ENCODE assay signal across 9 cellular contexts in the genomic region with DNA sequence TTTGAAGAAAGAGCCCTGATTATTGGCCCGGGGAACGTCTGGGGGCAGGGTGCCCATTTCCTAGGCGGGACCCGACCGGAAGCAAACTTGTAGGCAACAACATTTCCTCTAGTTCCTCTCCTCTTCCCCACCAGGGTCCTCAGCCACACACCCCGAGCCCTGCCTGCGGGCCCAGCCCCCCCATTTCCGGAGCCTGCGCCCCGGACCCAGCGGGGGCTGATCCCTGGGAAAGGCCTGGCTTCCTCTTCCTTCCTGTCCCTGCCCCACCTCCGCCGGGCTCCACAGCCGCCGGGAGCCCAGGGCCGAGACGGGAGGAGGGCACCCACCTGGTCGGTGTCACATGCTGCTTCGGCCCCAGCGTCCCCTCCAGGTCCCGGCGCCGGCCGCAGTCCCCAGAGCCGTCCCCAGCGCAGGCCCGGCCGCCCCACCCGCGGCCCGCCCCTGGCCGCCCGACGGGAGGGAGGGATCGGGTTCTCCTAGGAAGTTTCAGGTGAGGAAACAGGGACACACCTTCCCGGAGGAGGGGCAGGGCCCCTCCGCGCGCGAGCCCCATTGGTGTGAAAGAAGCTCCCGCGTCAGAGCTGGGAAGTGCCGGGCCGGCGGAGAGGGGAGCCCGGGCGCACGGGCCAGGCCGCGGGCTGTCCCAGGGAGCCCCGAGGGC. TPM values are rescaled to one million over a fixed set of nuclear protein-coding genes. Genes with fewer than 3 reads are reported as not detected.
DNase-seq lines count a peak whose midpoint lies in the region; ATAC-seq and TF ChIP-seq lines count a peak whose summit lies in the region.
"Not testable (repeated sequence)": the region's sequence is repeated elsewhere in the genome, so short reads cannot be mapped to it uniquely, and the experiment has no call there.
"Had no signal": no experiment of that assay in that cellular context is flagged by ENCODE, and none has a peak within 500 bp of the region (broad histone marks: within the 10 kb centered on the region; RNA-seq: fewer than 3 reads in every experiment).

ARHGEF35 (minus strand) TSS at position 622 of the 661 bp plus-strand sequence. CDS start 7,450 bp downstream, outside the sequence.

- H3K4me3 ChIP-seq in suprapubic skin = peak within 1 kb of the TSS; percentile 42

- H3K27ac ChIP-seq in suprapubic skin = not testable (repeated sequence)

- ATAC-seq in GM18520 (IDR thresholded peaks at IDR 0.05; ENCODE audit: unreplicated experiment) (peak; percentile 63), GM21447 (IDR thresholded peaks at IDR 0.05; ENCODE audit: unreplicated experiment) (peak; percentile 61), HG02938 (IDR thresholded peaks at IDR 0.05; ENCODE audit: unreplicated experiment) (peak; percentile 69), HG03521 (IDR thresholded peaks at IDR 0.05; ENCODE audit: unreplicated experiment) (peak; percentile 68)
- peak; percentile 76 for ATAC-seq in activated CD8-positive, alpha-beta memory T cell treated with anti-CD3 and anti-CD28 coated beads, Interleukin-2, amount 10 ng/mL, durations not matched to agents 7 days and 5 days

- H3K36me3 Mint-ChIP-seq in activated CD8-positive, alpha-beta memory T cell treated with anti-CD3 and anti-CD28 coated beads, Interleukin-2, amount 10 ng/mL, durations not matched to agents 7 days and 5 days; endothelial cell (ENCODE audit: low read depth, unreplicated experiment); mesothelial cell of epicardium: not testable (repeated sequence)

- not testable (repeated sequence) for H3K9me3 Mint-ChIP-seq in activated CD8-positive, alpha-beta memory T cell treated with anti-CD3 and anti-CD28 coated beads, Interleukin-2, amount 10 ng/mL, durations not matched to agents 7 days and 5 days (ENCODE audit: low read depth); endothelial cell (ENCODE audit: unreplicated experiment); mesothelial cell of epicardium

- not testable (repeated sequence) for H3K4me1 ChIP-seq in suprapubic skin

- DNase-seq in activated CD8-positive, alpha-beta memory T cell treated with anti-CD3 and anti-CD28 coated beads, Interleukin-2, amount 10 ng/mL, durations not matched to agents 7 days and 5 days; suprapubic skin (ENCODE audit: low spot score in 2 of 2): not testable (repeated sequence)
- DNase-seq in endothelial cell (ENCODE audit: low spot score) (peak; percentile 41), mesothelial cell of epicardium (ENCODE audit: low spot score in 2 of 2, unreplicated experiment in 2 of 2) (peak in 1 of 2 experiments; percentile 48)

- H3K27ac Mint-ChIP-seq in activated CD8-positive, alpha-beta memory T cell treated with anti-CD3 and anti-CD28 coated beads, Interleukin-2, amount 10 ng/mL, durations not matched to agents 7 days and 5 days; endothelial cell (ENCODE audit: unreplicated experiment): not testable (repeated sequence)
- H3K27ac Mint-ChIP-seq in mesothelial cell of epicardium = peak within 1 kb of the TSS; percentile 82

- H3K4me3 Mint-ChIP-seq in activated CD8-positive, alpha-beta memory T cell treated with anti-CD3 and anti-CD28 coated beads, Interleukin-2, amount 10 ng/mL, durations not matched to agents 7 days and 5 days = not testable (repeated sequence)
- peak within 1 kb of the TSS; percentile 89 for H3K4me3 Mint-ChIP-seq in endothelial cell (ENCODE audit: unreplicated experiment)
- peak within 1 kb of the TSS; percentile 66 for H3K4me3 Mint-ChIP-seq in mesothelial cell of epicardium

- WGBS in suprapubic skin = no CpG with 5 or more reads among the region's 51 CpGs

- TF ChIP-seq CTCF in endothelial cell (IDR thresholded peaks at IDR 0.05; ENCODE audit: unreplicated experiment); mesothelial cell of epicardium (IDR thresholded peaks at IDR 0.05; ENCODE audit: unreplicated experiment); suprapubic skin (IDR thresholded peaks at IDR 0.05): not testable (repeated sequence)

- not testable (repeated sequence) for H3K27me3 ChIP-seq in suprapubic skin

- not testable (repeated sequence) for H3K27me3 Mint-ChIP-seq in activated CD8-positive, alpha-beta memory T cell treated with anti-CD3 and anti-CD28 coated beads, Interleukin-2, amount 10 ng/mL, durations not matched to agents 7 days and 5 days; endothelial cell (ENCODE audit: unreplicated experiment); mesothelial cell of epicardium (ENCODE audit: low read depth)

- not testable (repeated sequence) for TF ChIP-seq POLR2A in suprapubic skin (IDR thresholded peaks at IDR 0.05)

- TF ChIP-seq EP300 in suprapubic skin (IDR thresholded peaks at IDR 0.05) = not testable (repeated sequence)

- not testable (repeated sequence) for H3K4me1 Mint-ChIP-seq in activated CD8-positive, alpha-beta memory T cell treated with anti-CD3 and anti-CD28 coated beads, Interleukin-2, amount 10 ng/mL, durations not matched to agents 7 days and 5 days; endothelial cell (ENCODE audit: unreplicated experiment); mesothelial cell of epicardium

- not testable (repeated sequence) for H3K9me3 ChIP-seq in suprapubic skin

- not testable (repeated sequence) for H3K36me3 ChIP-seq in suprapubic skin

- CTCF ChIA-PET in activated CD8-positive, alpha-beta memory T cell treated with anti-CD3 and anti-CD28 coated beads, Interleukin-2, amount 10 ng/mL, durations not matched to agents 7 days and 5 days (lab: Charles Lee) = not testable (repeated sequence)

RNA-seq across cellular contexts. Expression of gene ARHGEF35, which starts in this region (rescaled TPM):
- total RNA-seq in activated CD8-positive, alpha-beta memory T cell treated with anti-CD3 and anti-CD28 coated beads, Interleukin-2, amount 10 ng/mL, durations not matched to agents 7 days and 5 days = 1 to 10 TPM; 1.7 to 2.6 TPM
- total RNA-seq in endothelial cell (ENCODE audit: unreplicated experiment) = 6.1 TPM
- total RNA-seq in mesothelial cell of epicardium = 14.9 to 15.9 TPM (median 15.0 TPM) in 3 replicates
- total RNA-seq in suprapubic skin = 10 to 100 TPM; 15.5 to 31.6 (median 17.4) TPM
- total RNA-seq: OCI-LY7 had no signal
